2 cellular contexts compared by ENCODE assay signal in genomic region chr17:18318122-18318521, GRCh38.
TF ChIP-seq lines count a peak whose summit lies in the region.

No MANE protein-coding gene starts in this region.

TF ChIP-seq in SK-N-SH, 30 proteins besides CTCF, POLR2A, EP300 and RAD21:
- TF ChIP-seq FOXM1 (IDR thresholded peaks at IDR 0.05; ENCODE audit: low read depth): no peak

TF ChIP-seq in SK-N-SH treated with all-trans-retinoic acid at 6 μM for 48 hours, 23 proteins besides CTCF, POLR2A, EP300 and RAD21:
- TF ChIP-seq RARB (CRISPR knock-in tag; IDR thresholded peaks at IDR 0.05): no peak
- no peak for TF ChIP-seq ESRRG (CRISPR knock-in tag; IDR thresholded peaks at IDR 0.05)
- no peak for TF ChIP-seq ZC3H10 (CRISPR knock-in tag; IDR thresholded peaks at IDR 0.05)
- TF ChIP-seq SNAI2 (CRISPR knock-in tag; IDR thresholded peaks at IDR 0.05): no peak
- no peak for TF ChIP-seq POU6F1 (CRISPR knock-in tag; IDR thresholded peaks at IDR 0.05; ENCODE audit: borderline replicate concordance, low read depth)
- TF ChIP-seq TCF4 (CRISPR knock-in tag; IDR thresholded peaks at IDR 0.05; ENCODE audit: borderline replicate concordance): no peak
- TF ChIP-seq ZFP30 (CRISPR knock-in tag; IDR thresholded peaks at IDR 0.05): no peak
- no peak for TF ChIP-seq PATZ1 (CRISPR knock-in tag; IDR thresholded peaks at IDR 0.05; ENCODE audit: borderline replicate concordance)
- no peak for TF ChIP-seq ZFP3 (CRISPR knock-in tag; IDR thresholded peaks at IDR 0.05)
- TF ChIP-seq PPARA (CRISPR knock-in tag; IDR thresholded peaks at IDR 0.05; ENCODE audit: borderline replicate concordance): no peak
- TF ChIP-seq TSHZ2 (CRISPR knock-in tag; IDR thresholded peaks at IDR 0.05): no peak
- no peak for TF ChIP-seq TOX (CRISPR knock-in tag; IDR thresholded peaks at IDR 0.05; ENCODE audit: borderline replicate concordance)
- TF ChIP-seq ZNF70 (CRISPR knock-in tag; IDR thresholded peaks at IDR 0.05): no peak
- no peak for TF ChIP-seq GLIS3 (CRISPR knock-in tag; IDR thresholded peaks at IDR 0.05)
- no peak for TF ChIP-seq ISL1 (CRISPR knock-in tag; IDR thresholded peaks at IDR 0.05)
- TF ChIP-seq ZNF565 (CRISPR knock-in tag; conservative IDR thresholded peaks at IDR 0.05; ENCODE audit: low read depth): no peak
- TF ChIP-seq CSDC2 (CRISPR knock-in tag; IDR thresholded peaks at IDR 0.05): no peak
